ENCODE assay signal across 14 cellular contexts in the genomic region with DNA sequence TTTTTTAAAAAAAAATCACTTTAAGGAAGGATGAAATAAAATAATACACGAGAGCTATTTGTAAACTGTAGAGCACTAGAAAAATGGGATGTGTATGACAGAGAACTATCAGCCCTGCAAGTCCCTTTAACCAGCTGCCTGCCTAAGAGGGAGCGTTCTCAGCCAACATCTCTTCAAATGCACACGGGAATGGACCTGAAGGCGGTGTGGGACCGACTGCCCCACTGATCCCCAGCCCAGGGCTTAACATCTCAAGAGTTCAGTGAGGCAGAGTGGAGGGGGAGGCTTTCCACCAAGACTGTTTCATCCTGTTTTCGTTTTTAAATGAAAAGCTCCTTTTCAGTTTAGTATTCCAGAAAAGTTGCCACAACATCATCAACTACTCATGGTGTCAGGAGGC. TPM values are rescaled to one million over a fixed set of nuclear protein-coding genes. Genes with fewer than 3 reads are reported as not detected.
DNase-seq lines count a peak whose midpoint lies in the region; ATAC-seq and TF ChIP-seq lines count a peak whose summit lies in the region.
"Had no signal": no experiment of that assay in that cellular context is flagged by ENCODE, and none has a peak within 500 bp of the region (broad histone marks: within the 10 kb centered on the region; RNA-seq: fewer than 3 reads in every experiment).

No MANE protein-coding gene starts in this region.

- H3K4me3 ChIP-seq in GM08714 (ENCODE audit: low read length) (peak overlapping the region; percentile 87), muscle layer of duodenum (ENCODE audit: low read depth in 1 of 2, low read length in 2 of 2) (peak overlapping the region; percentile 72 to 90)

- H3K27ac ChIP-seq in muscle layer of duodenum (ENCODE audit: low read length): peak overlapping the region; percentile 67
- H3K27ac ChIP-seq: C4-2B had no signal

- no peaks in the 10 kb centered on the region for H3K9me3 ChIP-seq in muscle layer of duodenum (ENCODE audit: control insufficient read depth in 1 of 2, low read length in 2 of 2)

- peaks cover 18 to 37% of the 10 kb centered on the region in 2 donors for H3K4me1 ChIP-seq in muscle layer of duodenum (ENCODE audit: control insufficient read depth in 1 of 2, insufficient read depth in 2 of 2, low read length in 2 of 2)

- no peaks in the 10 kb centered on the region for H3K9me3 Mint-ChIP-seq in CD14-positive monocyte
- no peaks in the 10 kb centered on the region for H3K9me3 Mint-ChIP-seq in activated T-helper 1 cell treated with anti-CD3 and anti-CD28 coated beads, Interleukin-12 subunit alpha, Interleukin-12 subunit beta, Interleukin-2, Interleukin-4 antibody, amounts not matched to agents 30 ng/mL and 10 ng/mL and 1 ng/mL, durations not matched to agents 14 hours and 24 hours and 36 hours

- intact Hi-C loops in CD14-positive monocyte (cut with micrococcal nuclease): loop anchor here (1.0 to 5.0 kb wide), 2 partner anchors 7 to 40 kb away; no protein-coding TSS in a partner anchor
- intact Hi-C loops in activated T-helper 1 cell treated with anti-CD3 and anti-CD28 coated beads, Interleukin-12 subunit alpha, Interleukin-12 subunit beta, Interleukin-2, Interleukin-4 antibody, amounts not matched to agents 30 ng/mL and 10 ng/mL and 1 ng/mL, durations not matched to agents 14 hours and 24 hours and 36 hours (cut with micrococcal nuclease): loop anchor here (1.0 to 10.0 kb wide), 6 partner anchors 7 to 708 kb away; a partner anchor contains a TSS

- DNase-seq in CD14-positive monocyte (ENCODE audit: low spot score) (no peak), mucosa of gallbladder (ENCODE audit: low spot score) (no peak), A172 (ENCODE audit: low spot score) (no peak)
- DNase-seq in activated T-helper 1 cell treated with anti-CD3 and anti-CD28 coated beads, Interleukin-12 subunit alpha, Interleukin-12 subunit beta, Interleukin-2, Interleukin-4 antibody, amounts not matched to agents 30 ng/mL and 10 ng/mL and 1 ng/mL, durations not matched to agents 14 hours and 24 hours and 36 hours (ENCODE audit: low spot score): no peak
- DNase-seq: activated effector memory CD4-positive, alpha-beta T cell treated with anti-CD3 and anti-CD28 coated beads, Interleukin-2, amount 50 U/mL, for 16 hours; KBM-7; NCI-H748 treated with DMSO at 0.1 percent for 48 hours; retina; SIG-M5 had no signal

- peaks cover 11 to 20% of the 10 kb centered on the region in 2 donors for H3K36me3 Mint-ChIP-seq in CD14-positive monocyte
- H3K36me3 Mint-ChIP-seq in activated T-helper 1 cell treated with anti-CD3 and anti-CD28 coated beads, Interleukin-12 subunit alpha, Interleukin-12 subunit beta, Interleukin-2, Interleukin-4 antibody, amounts not matched to agents 30 ng/mL and 10 ng/mL and 1 ng/mL, durations not matched to agents 14 hours and 24 hours and 36 hours (ENCODE audit: low read depth): peaks cover 12% of the 10 kb centered on the region

- peaks cover 55% of the 10 kb centered on the region for H3K4me1 Mint-ChIP-seq in CD14-positive monocyte
- H3K4me1 Mint-ChIP-seq in activated T-helper 1 cell treated with anti-CD3 and anti-CD28 coated beads, Interleukin-12 subunit alpha, Interleukin-12 subunit beta, Interleukin-2, Interleukin-4 antibody, amounts not matched to agents 30 ng/mL and 10 ng/mL and 1 ng/mL, durations not matched to agents 14 hours and 24 hours and 36 hours (ENCODE audit: low read depth): peaks cover 68% of the 10 kb centered on the region

- peak overlapping the region in 2 of 7 donors; percentile 22 to 70 for H3K27ac Mint-ChIP-seq in CD14-positive monocyte
- peak overlapping the region; percentile 93 for H3K27ac Mint-ChIP-seq in activated T-helper 1 cell treated with anti-CD3 and anti-CD28 coated beads, Interleukin-12 subunit alpha, Interleukin-12 subunit beta, Interleukin-2, Interleukin-4 antibody, amounts not matched to agents 30 ng/mL and 10 ng/mL and 1 ng/mL, durations not matched to agents 14 hours and 24 hours and 36 hours

- H3K27me3 ChIP-seq in muscle layer of duodenum (ENCODE audit: low read depth, low read length): no peaks in the 10 kb centered on the region

- ATAC-seq in SK-N-SH treated with all-trans-retinoic acid at 6 μM for 48 hours: no peak
- ATAC-seq in HG02973 (IDR thresholded peaks at IDR 0.05; ENCODE audit: unreplicated experiment): no peak

- no peaks in the 10 kb centered on the region for H3K36me3 ChIP-seq in muscle layer of duodenum (ENCODE audit: control insufficient read depth in 1 of 2, insufficient read depth in 2 of 2, low read length in 2 of 2)

- no peak for TF ChIP-seq CTCF in CD14-positive monocyte (IDR thresholded peaks at IDR 0.05)

- H3K27me3 Mint-ChIP-seq in CD14-positive monocyte (ENCODE audit: low read depth in 3 of 3): peaks cover 0 to 2% (median 0%) of the 10 kb centered on the region in 3 donors
- H3K27me3 Mint-ChIP-seq in activated T-helper 1 cell treated with anti-CD3 and anti-CD28 coated beads, Interleukin-12 subunit alpha, Interleukin-12 subunit beta, Interleukin-2, Interleukin-4 antibody, amounts not matched to agents 30 ng/mL and 10 ng/mL and 1 ng/mL, durations not matched to agents 14 hours and 24 hours and 36 hours (ENCODE audit: insufficient read depth): no peaks in the 10 kb centered on the region

- H3K4me3 Mint-ChIP-seq in CD14-positive monocyte: peak overlapping the region; percentile 97 to 99
- H3K4me3 Mint-ChIP-seq in activated T-helper 1 cell treated with anti-CD3 and anti-CD28 coated beads, Interleukin-12 subunit alpha, Interleukin-12 subunit beta, Interleukin-2, Interleukin-4 antibody, amounts not matched to agents 30 ng/mL and 10 ng/mL and 1 ng/mL, durations not matched to agents 14 hours and 24 hours and 36 hours: peak overlapping the region; percentile 95

TF ChIP-seq in SK-N-SH treated with all-trans-retinoic acid at 6 μM for 48 hours, 23 proteins besides CTCF, POLR2A, EP300 and RAD21:
- TF ChIP-seq ESRRG (CRISPR knock-in tag; IDR thresholded peaks at IDR 0.05) (no peak), RARB (CRISPR knock-in tag; IDR thresholded peaks at IDR 0.05) (no peak), ZFP3 (CRISPR knock-in tag; IDR thresholded peaks at IDR 0.05) (no peak), ZC3H10 (CRISPR knock-in tag; IDR thresholded peaks at IDR 0.05) (no peak), ARNTL (CRISPR knock-in tag; IDR thresholded peaks at IDR 0.05; ENCODE audit: borderline replicate concordance, low read depth) (no peak), BACH2 (CRISPR knock-in tag; IDR thresholded peaks at IDR 0.05; ENCODE audit: borderline replicate concordance) (no peak), PPARA (CRISPR knock-in tag; IDR thresholded peaks at IDR 0.05; ENCODE audit: borderline replicate concordance) (no peak), CSDC2 (CRISPR knock-in tag; IDR thresholded peaks at IDR 0.05) (no peak), GLIS3 (CRISPR knock-in tag; IDR thresholded peaks at IDR 0.05) (no peak)

RNA-seq across cellular contexts. Expression of a gene that starts 2.2 kb away (rescaled TPM):
- polyA plus RNA-seq in CD14-positive monocyte: 10 to 100 TPM; 13.7 to 20.7 TPM
- total RNA-seq in activated T-helper 1 cell treated with anti-CD3 and anti-CD28 coated beads, Interleukin-12 subunit alpha, Interleukin-12 subunit beta, Interleukin-2, Interleukin-4 antibody, amounts not matched to agents 30 ng/mL and 10 ng/mL and 1 ng/mL, durations not matched to agents 14 hours and 24 hours and 36 hours: 54.6 and 55.7 TPM in 2 replicates
- 32.7 TPM for total RNA-seq in mucosa of gallbladder
- total RNA-seq in A172 (2014; rRNA removed; shearing (Covaris generic)): 19.7 and 22.0 TPM in 2 replicates
